ENCODE assay signal across 8 cellular contexts in the genomic region with DNA sequence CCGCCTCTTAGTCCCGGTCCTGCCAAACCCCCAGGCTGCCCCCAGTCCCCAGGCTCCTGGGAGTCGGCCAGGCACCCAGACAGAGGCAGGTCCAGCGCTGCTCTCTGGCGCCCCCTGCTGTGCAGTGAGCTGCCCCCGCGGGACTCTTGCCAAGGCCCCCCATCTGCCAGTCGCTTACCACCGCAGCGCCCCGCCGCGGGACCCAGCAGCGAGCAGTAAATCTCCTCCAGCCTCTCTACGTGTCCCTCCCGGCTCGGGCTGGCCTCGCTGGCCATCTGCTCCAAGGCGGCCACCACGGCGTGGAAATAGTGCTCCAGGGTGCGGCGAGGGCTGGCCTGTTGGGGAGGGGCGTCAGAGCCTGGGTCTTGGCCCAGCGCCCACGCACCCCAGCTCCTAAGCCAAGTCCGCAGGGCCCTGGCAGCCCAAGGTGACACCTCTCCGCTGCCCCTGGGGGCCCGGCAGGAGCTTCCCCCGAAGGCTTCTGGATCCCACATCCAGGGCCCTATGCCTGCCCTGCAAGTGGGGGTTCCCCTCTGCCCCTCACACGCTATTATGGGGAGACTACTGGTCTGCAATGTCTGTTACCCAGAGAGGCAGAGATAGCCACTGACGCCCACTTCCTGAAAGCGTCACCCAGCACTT. TPM values are rescaled to one million over a fixed set of nuclear protein-coding genes. Genes with fewer than 3 reads are reported as not detected.
DNase-seq lines count a peak whose midpoint lies in the region; ATAC-seq and TF ChIP-seq lines count a peak whose summit lies in the region.

No MANE protein-coding gene starts in this region.

- no peak overlapping the region for H3K4me3 ChIP-seq in uterus

- no peak overlapping the region for H3K27ac Mint-ChIP-seq in CD14-positive monocyte
- H3K27ac Mint-ChIP-seq in mesothelial cell of epicardium: no peak overlapping the region

- H3K4me1 Mint-ChIP-seq in CD14-positive monocyte (no peaks in the 10 kb centered on the region), mesothelial cell of epicardium (peaks cover 1% of the 10 kb centered on the region)

- no peak for TF ChIP-seq POLR2A in uterus (IDR thresholded peaks at IDR 0.05)

- no peaks in the 10 kb centered on the region for H3K4me1 ChIP-seq in uterus

- H3K27me3 Mint-ChIP-seq in CD14-positive monocyte (ENCODE audit: low read depth in 3 of 3) (no peaks in the 10 kb centered on the region), mesothelial cell of epicardium (ENCODE audit: low read depth) (peaks cover 8% of the 10 kb centered on the region)

- peaks cover 0 to 7% of the 10 kb centered on the region in 2 donors for H3K27me3 ChIP-seq in uterus

- H3K36me3 ChIP-seq in uterus: no peaks in the 10 kb centered on the region

- H3K9me3 Mint-ChIP-seq in CD14-positive monocyte: peaks cover 0 to 3% (median 0%) of the 10 kb centered on the region in 7 donors
- H3K9me3 Mint-ChIP-seq in mesothelial cell of epicardium: no peaks in the 10 kb centered on the region

- H3K27ac ChIP-seq in uterus: no peak overlapping the region

- H3K4me3 Mint-ChIP-seq in CD14-positive monocyte: no peak overlapping the region
- no peak overlapping the region for H3K4me3 Mint-ChIP-seq in mesothelial cell of epicardium

- H3K36me3 Mint-ChIP-seq in CD14-positive monocyte: peaks cover 51 to 55% of the 10 kb centered on the region in 2 donors
- no peaks in the 10 kb centered on the region for H3K36me3 Mint-ChIP-seq in mesothelial cell of epicardium

- TF ChIP-seq CTCF in CD14-positive monocyte (IDR thresholded peaks at IDR 0.05) (peak; percentile 87), LNCAP (IDR thresholded peaks at IDR 0.05) (peak; percentile 74), mesothelial cell of epicardium (IDR thresholded peaks at IDR 0.05; ENCODE audit: unreplicated experiment) (peak; percentile 75), uterus (IDR thresholded peaks at IDR 0.05) (no peak)

- ATAC-seq in GM21825 (IDR thresholded peaks at IDR 0.05; ENCODE audit: unreplicated experiment): no peak

- H3K9me3 ChIP-seq in uterus: no peaks in the 10 kb centered on the region

- no peak for DNase-seq in CD14-positive monocyte (ENCODE audit: low spot score)
- DNase-seq in activated T-helper 9 cell treated with anti-CD3 and anti-CD28 coated beads, Interleukin-2, amount 50 U/mL, for 16 hours (ENCODE audit: low read depth): peak; percentile 7
- DNase-seq in mesothelial cell of epicardium (ENCODE audit: low spot score in 2 of 2, unreplicated experiment in 2 of 2): peak in 1 of 2 experiments; percentile 53
- no peak for DNase-seq in LoVo (ENCODE audit: low spot score)
- no peak for DNase-seq in GM03348 (ENCODE audit: low spot score)
- no peak for DNase-seq in uterus

- intact Hi-C loops in CD14-positive monocyte (cut with micrococcal nuclease) (no loop called here), uterus (cut with DNase I; ENCODE audit: low total_unique reads) (no loop called here)

RNA-seq across cellular contexts. Expression of gene MFSD6L, which starts 33.7 kb away (rescaled TPM):
- polyA plus RNA-seq in CD14-positive monocyte: under 1 TPM in 1 of 2 donors, not detected in 1; 0.08 TPM
- 3.0 to 4.4 TPM (median 4.0 TPM) in 3 replicates for total RNA-seq in mesothelial cell of epicardium
- total RNA-seq in uterus: 1 to 10 TPM in 1 of 4 donors, not detected in 3; 2.4 TPM

RNA-seq across cellular contexts. Expression of gene PIK3R6, which starts 34.6 kb away (rescaled TPM):
- polyA plus RNA-seq in CD14-positive monocyte: 1 to 10 TPM; 3.6 to 5.8 TPM
- total RNA-seq in mesothelial cell of epicardium (not detected in 3 replicates), uterus (10 to 100 TPM in 1 of 4 donors, 1 to 10 TPM in 1, under 1 TPM in 1, not detected in 1; 0.34 to 24.6 (median 1.1) TPM)

Comparison
In these comparisons a context has a peak if more than half of its experiments do, and no peak if none do; other contexts are left out.
1. CTCF ChIP-seq: peak in CD14-positive monocyte (single experiment), LNCAP (single experiment) and mesothelial cell of epicardium (single experiment); none in uterus (0 of 4).